ENCODE assay signal across 18 cellular contexts in the genomic region with DNA sequence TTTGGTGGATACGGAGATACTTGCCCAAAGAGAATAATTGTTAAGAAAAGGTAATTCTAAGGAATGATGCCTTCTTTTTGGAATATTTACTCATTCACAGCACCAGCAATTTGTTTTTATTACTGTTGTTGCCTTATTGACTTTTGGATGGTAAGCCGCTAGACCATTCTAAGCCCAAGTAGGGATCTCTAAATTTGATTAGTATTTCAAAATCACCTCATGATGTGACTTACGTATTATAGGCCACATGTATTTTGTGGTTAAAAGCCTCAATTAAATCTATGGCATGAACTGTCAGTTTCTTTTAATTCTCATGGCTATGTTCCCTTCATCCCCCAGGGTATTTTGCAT.
DNase-seq lines count a peak whose midpoint lies in the region; ATAC-seq, FAIRE-seq and TF ChIP-seq lines count a peak whose summit lies in the region.
"Had no signal": no experiment of that assay in that cellular context is flagged by ENCODE, and none has a peak within 500 bp of the region (broad histone marks: within the 10 kb centered on the region; RNA-seq: fewer than 3 reads in every experiment).

No MANE protein-coding gene starts in this region.

- POLR2A ChIA-PET in HepG2 (lab: Yijun Ruan, JAX): no interaction called here

- H3K36me3 Mint-ChIP-seq in activated naive CD4-positive, alpha-beta T cell treated with anti-CD3 and anti-CD28 coated beads, Interleukin-2, amount 50 U/mL, for 24 hours: peaks cover 3% of the 10 kb centered on the region

- no peak for DNase-seq in activated naive CD4-positive, alpha-beta T cell treated with anti-CD3 and anti-CD28 coated beads, Interleukin-2, amount 50 U/mL, for 16 hours
- DNase-seq in HepG2 (ENCODE audit: low spot score): no peak
- no peak for DNase-seq in ascending aorta (ENCODE audit: low spot score in 2 of 2)
- no peak for DNase-seq in thoracic aorta (ENCODE audit: low spot score)
- no peak for DNase-seq in H54 (ENCODE audit: insufficient read length, low spot score)
- DNase-seq: Calu3; CD8-positive, alpha-beta T cell; DMS79 treated with DMSO at 0.1 percent for 48 hours; GF-D8; GOT3; H9 had no signal

- H3K9me3 ChIP-seq in liver (ENCODE audit: control insufficient read depth in 4 of 4, low read length in 3 of 4): no peaks in the 10 kb centered on the region
- H3K9me3 ChIP-seq in HepG2 (ENCODE audit: low read length): no peaks in the 10 kb centered on the region
- no peaks in the 10 kb centered on the region for H3K9me3 ChIP-seq in ascending aorta
- no peaks in the 10 kb centered on the region for H3K9me3 ChIP-seq in thoracic aorta
- H3K9me3 ChIP-seq: A549 had no signal

- BruUV-seq in HepG2 (replicated peaks; lab: Mats Ljungman, UMichigan): no TSS peak

- H3K27ac Mint-ChIP-seq in activated naive CD4-positive, alpha-beta T cell treated with anti-CD3 and anti-CD28 coated beads, Interleukin-2, amount 50 U/mL, for 24 hours: peak overlapping the region; percentile 46
- H3K27ac Mint-ChIP-seq: H9 had no signal

- intact Hi-C loops in HepG2 (cut with micrococcal nuclease; ENCODE audit: unreplicated experiment): no loop called here
- intact Hi-C loops in ascending aorta (cut with DNase I): no loop called here

- H3K79me2 ChIP-seq in HepG2 (ENCODE audit: insufficient read depth, low read length): no peaks in the 10 kb centered on the region

- peaks cover 2% of the 10 kb centered on the region for H3K9me3 Mint-ChIP-seq in activated naive CD4-positive, alpha-beta T cell treated with anti-CD3 and anti-CD28 coated beads, Interleukin-2, amount 50 U/mL, for 24 hours
- H3K9me3 Mint-ChIP-seq: CD8-positive, alpha-beta T cell had no signal

- TF ChIP-seq EP300 in HepG2 (IDR thresholded peaks at IDR 0.05; ENCODE audit: low read depth in 2 of 2, low read length in 2 of 2): no peak
- TF ChIP-seq EP300 in HepG2 (CRISPR knock-in tag; IDR thresholded peaks at IDR 0.05; ENCODE audit: borderline replicate concordance): no peak

- TF ChIP-seq CTCF in liver (IDR thresholded peaks at IDR 0.05; ENCODE audit: low read depth, low read length, missing input control): no peak
- no peak for TF ChIP-seq CTCF in HepG2 (CRISPR knock-in tag; IDR thresholded peaks at IDR 0.05)
- no peak for TF ChIP-seq CTCF in ascending aorta (IDR thresholded peaks at IDR 0.05)
- TF ChIP-seq CTCF in thoracic aorta (IDR thresholded peaks at IDR 0.05): no peak

- peaks cover 0 to 10% (median 0%) of the 10 kb centered on the region in 4 donors for H3K4me1 ChIP-seq in liver (ENCODE audit: control insufficient read depth in 4 of 4, insufficient read depth in 4 of 4, low read length in 3 of 4)
- no peaks in the 10 kb centered on the region for H3K4me1 ChIP-seq in HepG2 (ENCODE audit: insufficient read depth, low read length)
- H3K4me1 ChIP-seq in ascending aorta: no peaks in the 10 kb centered on the region
- peaks cover 0 to 9% of the 10 kb centered on the region in 2 donors for H3K4me1 ChIP-seq in thoracic aorta (ENCODE audit: control insufficient read depth in 1 of 2, low read depth in 2 of 2)
- H3K4me1 ChIP-seq: A549, BLaER1 had no signal

- WGBS in liver: 31% methylated on average over 3 of the region's 3 CpGs
- 42% methylated on average over 3 of the region's 3 CpGs for WGBS in HepG2 (ENCODE audit: low lambda C conversion rate)

- no peaks in the 10 kb centered on the region for H3K27me3 ChIP-seq in liver (ENCODE audit: control insufficient read depth in 4 of 4, insufficient read depth in 4 of 4, low read length in 3 of 4)
- H3K27me3 ChIP-seq in HepG2 (ENCODE audit: control insufficient read depth in 1 of 2, insufficient read depth in 2 of 2, low read length in 2 of 2): no peaks in the 10 kb centered on the region
- H3K27me3 ChIP-seq in ascending aorta: no peaks in the 10 kb centered on the region
- no peaks in the 10 kb centered on the region for H3K27me3 ChIP-seq in thoracic aorta (replicated peaks; ENCODE audit: insufficient read depth)
- H3K27me3 ChIP-seq: BLaER1 had no signal

- no peak overlapping the region for H3K4me2 ChIP-seq in HepG2 (ENCODE audit: low read depth, low read length)
- H3K4me2 ChIP-seq: A549, BLaER1 had no signal

- H2AFZ ChIP-seq in HepG2 (ENCODE audit: low read length): no peak overlapping the region

- TF ChIP-seq POLR2A in HepG2 (IDR thresholded peaks at IDR 0.05; ENCODE audit: insufficient read depth in 1 of 2, low read depth in 2 of 2, low read length in 2 of 2): no peak
- no peak for TF ChIP-seq POLR2A in H54 (IDR thresholded peaks at IDR 0.05; ENCODE audit: low read depth, low read length)

- H3K4me3 ChIP-seq in liver (ENCODE audit: low read depth in 1 of 3, low read length in 3 of 3) (no peak overlapping the region), HepG2 (replicated peaks in 1 of 3; ENCODE audit: insufficient read depth in 1 of 3, low read depth in 2 of 3, low read length in 3 of 3) (no peak overlapping the region), ascending aorta (peak overlapping the region in 1 of 2 donors; percentile 55), thoracic aorta (peak overlapping the region; percentile 62)
- H3K4me3 ChIP-seq: A549, BLaER1 had no signal

- no peak overlapping the region for H3K9ac ChIP-seq in liver (ENCODE audit: low read depth in 1 of 2, low read length in 2 of 2)
- H3K9ac ChIP-seq in HepG2 (ENCODE audit: insufficient read depth, low read depth, low read length): no peak overlapping the region
- H3K9ac ChIP-seq: BLaER1 had no signal

- H3K27me3 Mint-ChIP-seq in activated naive CD4-positive, alpha-beta T cell treated with anti-CD3 and anti-CD28 coated beads, Interleukin-2, amount 50 U/mL, for 24 hours: no peaks in the 10 kb centered on the region

- H3K27ac ChIP-seq in liver (ENCODE audit: low read depth in 1 of 2, low read length in 2 of 2) (no peak overlapping the region), HepG2 (ENCODE audit: extremely low read length, insufficient read depth, low read length) (no peak overlapping the region), ascending aorta (peak overlapping the region; percentile 72 to 74), thoracic aorta (peak overlapping the region; percentile 24 to 59)
- H3K27ac ChIP-seq: 22Rv1, A549, BLaER1 had no signal

- no peak overlapping the region for H3K4me3 Mint-ChIP-seq in activated naive CD4-positive, alpha-beta T cell treated with anti-CD3 and anti-CD28 coated beads, Interleukin-2, amount 50 U/mL, for 24 hours
- H3K4me3 Mint-ChIP-seq: CD14-positive monocyte; CD8-positive, alpha-beta T cell; H9 had no signal

- no peaks in the 10 kb centered on the region for H4K20me1 ChIP-seq in HepG2 (ENCODE audit: insufficient read depth, low read length)

- TF ChIP-seq RAD21 in liver (IDR thresholded peaks at IDR 0.05): no peak
- no peak for TF ChIP-seq RAD21 in HepG2 (CRISPR knock-in tag; IDR thresholded peaks at IDR 0.05)

- CTCF ChIA-PET in HepG2 (lab: Yijun Ruan, JAX; ENCODE audit: low intra/inter-chr PET ratio, low total read pairs): no interaction called here

- peaks cover 59% of the 10 kb centered on the region for H3K4me1 Mint-ChIP-seq in activated naive CD4-positive, alpha-beta T cell treated with anti-CD3 and anti-CD28 coated beads, Interleukin-2, amount 50 U/mL, for 24 hours
- H3K4me1 Mint-ChIP-seq: H9 had no signal

- no peak for ATAC-seq in HepG2
- no peak for ATAC-seq in thoracic aorta (ENCODE audit: insufficient number of reproducible peaks, low FRiP score, low read depth)
- ATAC-seq in GM18868 (IDR thresholded peaks at IDR 0.05; ENCODE audit: unreplicated experiment): no peak
- ATAC-seq: A549; CD8-positive, alpha-beta T cell had no signal

- in situ Hi-C loops in HepG2 (cut with HindIII; ENCODE audit: extremely low pct_ligation_motif_present, low pct_unique_long_range_greater_than_20kb): no loop called here

- H3K36me3 ChIP-seq in liver (ENCODE audit: control insufficient read depth in 4 of 4, insufficient read depth in 3 of 4, low read depth in 1 of 4, low read length in 3 of 4) (no peaks in the 10 kb centered on the region), HepG2 (replicated peaks in 1 of 2; ENCODE audit: control insufficient read depth in 1 of 2, insufficient read depth in 2 of 2, low read length in 2 of 2) (no peaks in the 10 kb centered on the region), ascending aorta (no peaks in the 10 kb centered on the region), thoracic aorta (no peaks in the 10 kb centered on the region)
- H3K36me3 ChIP-seq: BLaER1 had no signal

- FAIRE-seq in HepG2 (lab: Jason Lieb, UNC) (no peak), H54 (lab: Jason Lieb, UNC) (no peak)
- FAIRE-seq: A549 had no signal

TF ChIP-seq in liver, 16 proteins besides CTCF, POLR2A, EP300 and RAD21:
- TF ChIP-seq HNF4A (conservative IDR thresholded peaks at IDR 0.05) (peak in 1 of 2 donors; percentile 52), FOXA2 (IDR thresholded peaks at IDR 0.05) (peak; percentile 8), TAF1 (conservative IDR thresholded peaks at IDR 0.05) (no peak), YY1 (IDR thresholded peaks at IDR 0.05) (peak; percentile 7), JUND (IDR thresholded peaks at IDR 0.05) (no peak), SP1 (IDR thresholded peaks at IDR 0.05) (peak; percentile 20)
- TF ChIP-seq, protein P1, sequence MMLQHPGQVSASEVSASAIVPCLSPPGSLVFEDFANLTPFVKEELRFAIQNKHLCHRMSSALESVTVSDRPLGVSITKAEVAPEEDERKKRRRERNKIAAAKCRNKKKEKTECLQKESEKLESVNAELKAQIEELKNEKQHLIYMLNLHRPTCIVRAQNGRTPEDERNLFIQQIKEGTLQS (IDR thresholded peaks at IDR 0.05): no peak

TF ChIP-seq in HepG2, 621 proteins besides CTCF, POLR2A, EP300 and RAD21 (continues in another document):
- TF ChIP-seq HIVEP1 (CRISPR knock-in tag; IDR thresholded peaks at IDR 0.05): no peak
- TF ChIP-seq ZFP62 (CRISPR knock-in tag; IDR thresholded peaks at IDR 0.05): no peak
- TF ChIP-seq, protein P2, sequence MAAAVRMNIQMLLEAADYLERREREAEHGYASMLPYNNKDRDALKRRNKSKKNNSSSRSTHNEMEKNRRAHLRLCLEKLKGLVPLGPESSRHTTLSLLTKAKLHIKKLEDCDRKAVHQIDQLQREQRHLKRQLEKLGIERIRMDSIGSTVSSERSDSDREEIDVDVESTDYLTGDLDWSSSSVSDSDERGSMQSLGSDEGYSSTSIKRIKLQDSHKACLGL (CRISPR knock-in tag; IDR thresholded peaks at IDR 0.05): no peak
- no peak for TF ChIP-seq SRSF9 (IDR thresholded peaks at IDR 0.05; ENCODE audit: borderline replicate concordance, insufficient read depth, low read depth, low read length, poor library complexity, severe bottlenecking)
- TF ChIP-seq, protein P3, sequence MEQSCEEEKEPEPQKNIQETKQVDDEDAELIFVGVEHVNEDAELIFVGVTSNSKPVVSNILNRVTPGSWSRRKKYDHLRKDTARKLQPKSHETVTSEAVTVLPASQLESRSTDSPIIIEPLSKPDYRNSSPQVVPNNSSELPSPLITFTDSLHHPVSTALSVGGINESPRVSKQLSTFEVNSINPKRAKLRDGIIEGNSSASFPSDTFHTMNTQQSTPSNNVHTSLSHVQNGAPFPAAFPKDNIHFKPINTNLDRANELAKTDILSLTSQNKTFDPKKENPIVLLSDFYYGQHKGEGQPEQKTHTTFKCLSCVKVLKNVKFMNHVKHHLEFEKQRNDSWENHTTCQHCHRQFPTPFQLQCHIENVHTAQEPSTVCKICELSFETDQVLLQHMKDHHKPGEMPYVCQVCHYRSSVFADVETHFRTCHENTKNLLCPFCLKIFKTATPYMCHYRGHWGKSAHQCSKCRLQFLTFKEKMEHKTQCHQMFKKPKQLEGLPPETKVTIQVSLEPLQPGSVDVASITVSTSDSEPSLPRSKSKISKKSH (CRISPR knock-in tag; IDR thresholded peaks at IDR 0.05; ENCODE audit: borderline replicate concordance): no peak

Comparison
In these comparisons a context has a peak if more than half of its experiments do, and no peak if none do; other contexts are left out.
1. H3K27ac ChIP-seq: peak in ascending aorta (2 of 2) and thoracic aorta (2 of 2); none in liver (0 of 2) and HepG2 (single experiment).